Comparison of ENCODE assay signal across 8 cellular contexts in genomic region chr6:109349419-109349987, GRCh38. TPM values are rescaled to one million over a fixed set of nuclear protein-coding genes. Genes with fewer than 3 reads are reported as not detected.
DNase-seq lines count a peak whose midpoint lies in the region; TF ChIP-seq lines count a peak whose summit lies in the region.

No MANE protein-coding gene starts in this region.

- no peak overlapping the region for H2BK15ac ChIP-seq in mesendoderm (replicated peaks; ENCODE audit: low read depth)

- no peak overlapping the region for H2BK5ac ChIP-seq in mesendoderm (ENCODE audit: low read length)

- H3K9me3 ChIP-seq in stomach smooth muscle (ENCODE audit: control insufficient read depth in 2 of 2, low read length in 2 of 2) = no peaks in the 10 kb centered on the region

- no peak overlapping the region for H4K5ac ChIP-seq in mesendoderm (ENCODE audit: low read length)

- H3K4me1 ChIP-seq in stomach smooth muscle (ENCODE audit: control insufficient read depth, insufficient read depth, low read length) (peaks cover 10% of the 10 kb centered on the region), mesendoderm (ENCODE audit: control insufficient read depth, low read depth, low read length) (no peaks in the 10 kb centered on the region)

- no peak overlapping the region for H3K18ac ChIP-seq in mesendoderm (ENCODE audit: low read length)

- H3K36me3 ChIP-seq in stomach smooth muscle (ENCODE audit: control insufficient read depth in 2 of 2, insufficient read depth in 2 of 2, low read length in 2 of 2) (peaks cover 7% of the 10 kb centered on the region in 2 donors), mesendoderm (ENCODE audit: control insufficient read depth, insufficient read depth, low read length) (no peaks in the 10 kb centered on the region)

- TF ChIP-seq CTCF in fibroblast of the aortic adventitia (IDR thresholded peaks at IDR 0.05; ENCODE audit: insufficient read depth, low read length) = no peak

- no CpG with 5 or more reads among the region's 3 CpGs for WGBS in mesendoderm (ENCODE audit: extremely low coverage, insufficient coverage, low lambda C conversion rate)

- no peaks in the 10 kb centered on the region for H3K79me1 ChIP-seq in mesendoderm (ENCODE audit: low read length)

- H3K79me2 ChIP-seq in mesendoderm (ENCODE audit: control insufficient read depth, insufficient read depth, low read length) = no peaks in the 10 kb centered on the region

- no peaks in the 10 kb centered on the region for H3K27me3 ChIP-seq in stomach smooth muscle (ENCODE audit: control insufficient read depth in 1 of 2, insufficient read depth in 2 of 2, low read length in 2 of 2)
- no peaks in the 10 kb centered on the region for H3K27me3 ChIP-seq in mesendoderm (ENCODE audit: insufficient read depth, low read length, poor library complexity)

- H2BK120ac ChIP-seq in mesendoderm (ENCODE audit: low read depth, low read length) = no peak overlapping the region

- H3K9ac ChIP-seq in stomach smooth muscle (ENCODE audit: low read length in 2 of 2) = peak overlapping the region in 1 of 2 donors; percentile 29
- no peak overlapping the region for H3K9ac ChIP-seq in mesendoderm (ENCODE audit: low read length)

- no peak overlapping the region for H4K8ac ChIP-seq in mesendoderm (ENCODE audit: low read depth, low read length)

- no peak overlapping the region for H3K23ac ChIP-seq in mesendoderm (ENCODE audit: low read length)

- H3K4me2 ChIP-seq in mesendoderm (ENCODE audit: low read length) = no peak overlapping the region

- no peak overlapping the region for H3K56ac ChIP-seq in mesendoderm (ENCODE audit: low read length)

- no peak overlapping the region for H2AK5ac ChIP-seq in mesendoderm (ENCODE audit: low read length)

- no peak overlapping the region for H3K4me3 ChIP-seq in fibroblast of the aortic adventitia (ENCODE audit: low read depth, low read length)
- H3K4me3 ChIP-seq in stomach smooth muscle (ENCODE audit: low read length in 2 of 2) = no peak overlapping the region
- H3K4me3 ChIP-seq in mesendoderm (ENCODE audit: low read length) = no peak overlapping the region

- H3K4ac ChIP-seq in mesendoderm (ENCODE audit: low read depth, low read length) = no peak overlapping the region

- peak; percentile 60 for DNase-seq in HPDE6-E6E7 (ENCODE audit: extremely low spot score)
- peak; percentile 54 for DNase-seq in RPMI8226
- DNase-seq in fibroblast of the aortic adventitia (ENCODE audit: low read depth) = peak; percentile 91
- no peak for DNase-seq in hippocampal formation (lab: John Stamatoyannopoulos, UW)
- no peak for DNase-seq in mesendoderm
- no peak for DNase-seq in activated effector memory CD4-positive, alpha-beta T cell treated with Interleukin-2 at 50 U/mL for 16 hours
- DNase-seq in activated CD8-positive, alpha-beta memory T cell treated with anti-CD3 and anti-CD28 coated beads for 24 hours = no peak

- peak overlapping the region; percentile 11 for H3K27ac ChIP-seq in stomach smooth muscle (ENCODE audit: low read length)
- no peak overlapping the region for H3K27ac ChIP-seq in mesendoderm (ENCODE audit: low read depth, low read length)

RNA-seq across cellular contexts. Expression of gene CD164, which starts 32.8 kb away (rescaled TPM):
- 177 and 287 TPM in 2 replicates for total RNA-seq in fibroblast of the aortic adventitia (ENCODE audit: low replicate concordance)
- 74.4 TPM for polyA plus RNA-seq in mesendoderm (2013, experiment 1 of 2)
- polyA plus RNA-seq in mesendoderm (2013, experiment 2 of 2) = 76.2 TPM

Comparison
In these comparisons a context has a peak if more than half of its experiments do, and no peak if none do; other contexts are left out.
1. DNase-seq: peak in HPDE6-E6E7 (single experiment), RPMI8226 (single experiment) and fibroblast of the aortic adventitia (single experiment); none in hippocampal formation (0 of 2), mesendoderm (single experiment), activated effector memory CD4-positive, alpha-beta T cell treated with Interleukin-2 at 50 U/mL for 16 hours (single experiment) and activated CD8-positive, alpha-beta memory T cell treated with anti-CD3 and anti-CD28 coated beads for 24 hours (single experiment).